22 cellular contexts compared by ENCODE assay signal in the genomic region with DNA sequence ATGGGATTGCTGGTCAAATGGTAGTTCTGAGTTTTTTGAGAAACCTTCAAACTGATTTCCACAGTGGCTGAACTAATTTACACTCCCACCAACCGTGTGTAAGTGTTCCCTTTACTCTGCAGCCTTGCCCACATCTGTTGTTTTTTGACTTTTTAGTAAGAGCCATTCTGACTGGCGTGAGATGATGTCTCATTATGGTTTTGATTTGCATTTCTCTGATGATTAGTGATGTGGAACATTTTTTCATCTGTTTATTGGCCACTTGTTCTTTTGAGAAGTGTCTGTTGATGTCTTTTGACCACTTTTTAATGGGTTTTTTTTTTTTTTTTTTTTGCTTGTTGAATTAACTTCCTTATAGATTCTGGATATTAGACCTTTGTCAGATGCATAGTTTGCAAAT.
"Had no signal": no experiment of that assay in that cellular context is flagged by ENCODE, and none has a peak within 500 bp of the region (broad histone marks: within the 10 kb centered on the region; RNA-seq: fewer than 3 reads in every experiment).

No MANE protein-coding gene starts in this region.

- H3K4me3 Mint-ChIP-seq: activated CD4-positive, alpha-beta memory T cell treated with anti-CD3 and anti-CD28 coated beads, Interleukin-2, amount 10 ng/mL, durations not matched to agents 7 days and 5 days; activated CD4-positive, alpha-beta T cell treated with anti-CD3 and anti-CD28 coated beads, Interleukin-2, amount 10 ng/mL, durations not matched to agents 7 days and 5 days; activated naive CD4-positive, alpha-beta T cell treated with anti-CD3 and anti-CD28 coated beads, Interleukin-2, amount 50 U/mL, for 24 hours; activated naive CD8-positive, alpha-beta T cell treated with anti-CD3 and anti-CD28 coated beads, Interleukin-2, amount 50 U/mL, for 24 hours; activated T-cell treated with anti-CD3 and anti-CD28 coated beads, Interleukin-2, amount 50 U/mL, for 4 hours; effector memory CD8-positive, alpha-beta T cell; natural killer cell treated with Interleukin-12 subunit alpha and Interleukin-12 subunit beta and Interleukin-15 and Interleukin-18, amount 100 ng/mL, for 72 hours had no signal

- DNase-seq: activated CD4-positive, alpha-beta memory T cell treated with anti-CD3 and anti-CD28 coated beads, Interleukin-2, amount 10 ng/mL, durations not matched to agents 7 days and 5 days; activated CD4-positive, alpha-beta T cell treated with anti-CD3 and anti-CD28 coated beads for 1 hour; activated CD4-positive, alpha-beta T cell treated with anti-CD3 and anti-CD28 coated beads, Interleukin-2, amount 10 ng/mL, durations not matched to agents 7 days and 5 days; activated naive CD8-positive, alpha-beta T cell treated with anti-CD3 and anti-CD28 coated beads, Interleukin-2, amount 50 U/mL, for 24 hours; activated T-cell treated with anti-CD3 and anti-CD28 coated beads, Interleukin-2, amount 50 U/mL, for 4 hours; amygdala; caudate nucleus; cortex of kidney; effector memory CD8-positive, alpha-beta T cell; erythroblast; gastrocnemius medialis; glutamatergic neuron; left lung; lower lobe of right lung; mesenchymal stem cell; posterior cingulate gyrus; right cardiac atrium; stimulated activated naive CD4-positive, alpha-beta T cell treated with Interleukin-2 at 50 U/mL for 16 hours; T-helper 9 cell had no signal

- H3K9me3 Mint-ChIP-seq: activated CD4-positive, alpha-beta memory T cell treated with anti-CD3 and anti-CD28 coated beads, Interleukin-2, amount 10 ng/mL, durations not matched to agents 7 days and 5 days; activated CD4-positive, alpha-beta T cell treated with anti-CD3 and anti-CD28 coated beads, Interleukin-2, amount 10 ng/mL, durations not matched to agents 7 days and 5 days; activated naive CD4-positive, alpha-beta T cell treated with anti-CD3 and anti-CD28 coated beads, Interleukin-2, amount 50 U/mL, for 24 hours; activated naive CD8-positive, alpha-beta T cell treated with anti-CD3 and anti-CD28 coated beads, Interleukin-2, amount 50 U/mL, for 24 hours; activated T-cell treated with anti-CD3 and anti-CD28 coated beads, Interleukin-2, amount 50 U/mL, for 4 hours; activated T-helper 2 cell treated with anti-CD3 and anti-CD28 coated beads, Interferon-gamma antibody, Interleukin-2, Interleukin-4, amounts not matched to agents 10 μg/mL and 5 μg/mL and 100 μg/mL, durations not matched to agents 14 hours and 24 hours and 36 hours; natural killer cell treated with Interleukin-12 subunit alpha and Interleukin-12 subunit beta and Interleukin-15 and Interleukin-18, amount 100 ng/mL, for 72 hours had no signal

- H3K36me3 Mint-ChIP-seq: activated naive CD4-positive, alpha-beta T cell treated with anti-CD3 and anti-CD28 coated beads, Interleukin-2, amount 50 U/mL, for 24 hours; natural killer cell treated with Interleukin-12 subunit alpha and Interleukin-12 subunit beta and Interleukin-15 and Interleukin-18, amount 100 ng/mL, for 72 hours had no signal

- H3K27ac Mint-ChIP-seq: activated CD4-positive, alpha-beta memory T cell treated with anti-CD3 and anti-CD28 coated beads, Interleukin-2, amount 10 ng/mL, durations not matched to agents 7 days and 5 days; activated CD4-positive, alpha-beta T cell treated with anti-CD3 and anti-CD28 coated beads, Interleukin-2, amount 10 ng/mL, durations not matched to agents 7 days and 5 days; activated naive CD4-positive, alpha-beta T cell treated with anti-CD3 and anti-CD28 coated beads, Interleukin-2, amount 50 U/mL, for 24 hours; activated naive CD8-positive, alpha-beta T cell treated with anti-CD3 and anti-CD28 coated beads, Interleukin-2, amount 50 U/mL, for 24 hours; activated T-helper 2 cell treated with anti-CD3 and anti-CD28 coated beads, Interferon-gamma antibody, Interleukin-2, Interleukin-4, amounts not matched to agents 10 μg/mL and 5 μg/mL and 100 μg/mL, durations not matched to agents 14 hours and 24 hours and 36 hours; effector memory CD8-positive, alpha-beta T cell; natural killer cell treated with Interleukin-12 subunit alpha and Interleukin-12 subunit beta and Interleukin-15 and Interleukin-18, amount 100 ng/mL, for 72 hours had no signal

- ATAC-seq: activated naive CD8-positive, alpha-beta T cell treated with anti-CD3 and anti-CD28 coated beads, Interleukin-2, amount 50 U/mL, for 24 hours; activated T-cell treated with anti-CD3 and anti-CD28 coated beads, Interleukin-2, amount 50 U/mL, for 4 hours; effector memory CD8-positive, alpha-beta T cell; gastrocnemius medialis; left lung; lower lobe of right lung; natural killer cell treated with Interleukin-12 subunit alpha and Interleukin-12 subunit beta and Interleukin-15 and Interleukin-18, amount 100 ng/mL, for 72 hours; right cardiac atrium had no signal

- H3K27me3 Mint-ChIP-seq: activated CD4-positive, alpha-beta memory T cell treated with anti-CD3 and anti-CD28 coated beads, Interleukin-2, amount 10 ng/mL, durations not matched to agents 7 days and 5 days; activated CD4-positive, alpha-beta T cell treated with anti-CD3 and anti-CD28 coated beads, Interleukin-2, amount 10 ng/mL, durations not matched to agents 7 days and 5 days; activated naive CD4-positive, alpha-beta T cell treated with anti-CD3 and anti-CD28 coated beads, Interleukin-2, amount 50 U/mL, for 24 hours; activated naive CD8-positive, alpha-beta T cell treated with anti-CD3 and anti-CD28 coated beads, Interleukin-2, amount 50 U/mL, for 24 hours; effector memory CD8-positive, alpha-beta T cell; natural killer cell treated with Interleukin-12 subunit alpha and Interleukin-12 subunit beta and Interleukin-15 and Interleukin-18, amount 100 ng/mL, for 72 hours had no signal
